ENCODE assay signal across 8 cellular contexts in the genomic region with DNA sequence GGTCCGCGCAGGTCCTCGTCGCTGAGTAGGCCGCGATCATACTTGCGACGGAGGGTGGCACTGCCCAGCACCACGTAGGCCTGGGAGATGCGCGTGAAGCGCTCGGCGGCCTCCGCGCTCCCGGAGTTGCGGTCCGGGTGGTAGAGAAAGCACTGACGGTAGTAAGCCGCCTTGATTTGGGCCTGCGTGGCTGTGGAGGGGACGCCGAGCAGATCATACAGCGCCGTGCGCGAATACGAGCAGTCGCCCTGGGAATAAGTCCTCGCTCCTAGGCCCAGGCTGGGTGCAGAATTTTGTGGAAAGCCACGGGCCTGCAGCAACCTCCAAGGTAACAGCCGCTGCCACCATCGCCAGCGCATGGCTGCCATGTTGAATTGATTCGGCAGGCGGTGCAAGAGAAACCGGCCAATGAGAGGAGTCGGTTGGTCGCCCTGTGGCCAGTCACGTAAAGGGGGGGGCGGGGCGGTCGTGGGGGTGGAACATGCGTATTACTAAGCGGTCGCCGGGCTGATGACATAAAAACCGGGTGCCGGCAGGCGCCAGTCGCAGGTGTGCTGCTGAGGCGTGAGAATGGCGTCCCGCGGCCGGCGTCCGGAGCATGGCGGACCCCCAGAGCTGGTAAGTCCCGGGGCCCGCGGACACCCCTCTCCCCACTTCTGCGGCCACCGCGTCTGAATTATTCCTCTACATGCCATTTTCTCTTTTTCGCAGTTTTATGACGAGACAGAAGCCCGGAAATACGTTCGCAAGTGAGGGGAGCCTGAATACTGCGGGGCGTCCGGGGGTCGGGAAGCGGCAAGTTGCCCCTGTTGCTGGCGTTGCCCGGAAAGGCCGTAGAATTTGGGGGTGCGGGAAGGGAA. TPM values are rescaled to one million over a fixed set of nuclear protein-coding genes. Genes with fewer than 3 reads are reported as not detected.
DNase-seq lines count a peak whose midpoint lies in the region; ATAC-seq and TF ChIP-seq lines count a peak whose summit lies in the region.

A gene with protein sequence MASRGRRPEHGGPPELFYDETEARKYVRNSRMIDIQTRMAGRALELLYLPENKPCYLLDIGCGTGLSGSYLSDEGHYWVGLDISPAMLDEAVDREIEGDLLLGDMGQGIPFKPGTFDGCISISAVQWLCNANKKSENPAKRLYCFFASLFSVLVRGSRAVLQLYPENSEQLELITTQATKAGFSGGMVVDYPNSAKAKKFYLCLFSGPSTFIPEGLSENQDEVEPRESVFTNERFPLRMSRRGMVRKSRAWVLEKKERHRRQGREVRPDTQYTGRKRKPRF (plus strand): TSS at position 542 of the 860 bp plus-strand sequence. CDS start 29 bp downstream, at position 571.
Gene DNAJC30, minus strand, starts transcription at position 398 of the 860 bp plus-strand sequence. Its CDS starts 30 bp downstream, at position 368.

- peak within 1 kb of the TSS; percentile 83 to 99 for H3K4me3 ChIP-seq in right atrium auricular region
- H3K4me3 ChIP-seq in vagina: peak within 1 kb of the TSS; percentile 74 to 98

- TF ChIP-seq CTCF in right atrium auricular region (IDR thresholded peaks at IDR 0.05) (no peak), vagina (IDR thresholded peaks at IDR 0.05) (peak in 1 of 3 experiments; percentile 21)

- peaks cover 22% of the 10 kb centered on the region for H3K4me1 Mint-ChIP-seq in T-helper 1 cell treated with Interleukin-12 subunit alpha and Interleukin-12 subunit beta and Interleukin-4 antibody, amounts not matched to agents 30 μg/mL and 1 μg/mL, for 36 hours (ENCODE audit: low read depth)

- peak within 1 kb of the TSS; percentile 81 to 86 for H3K27ac ChIP-seq in right atrium auricular region
- H3K27ac ChIP-seq in vagina: peak within 1 kb of the TSS; percentile 70

- ATAC-seq in GM18498 (IDR thresholded peaks at IDR 0.05; ENCODE audit: unreplicated experiment) (peak; percentile 89), HG02885 (IDR thresholded peaks at IDR 0.05; ENCODE audit: poor library complexity, unreplicated experiment) (peak; percentile 93)

- H3K27me3 ChIP-seq in right atrium auricular region (no peaks in the 10 kb centered on the region), vagina (no peaks in the 10 kb centered on the region)

- peaks cover 16% of the 10 kb centered on the region for H3K36me3 Mint-ChIP-seq in T-helper 1 cell treated with Interleukin-12 subunit alpha and Interleukin-12 subunit beta and Interleukin-4 antibody, amounts not matched to agents 30 μg/mL and 1 μg/mL, for 36 hours (ENCODE audit: low read depth)

- H3K4me1 ChIP-seq in right atrium auricular region (peaks cover 0 to 47% of the 10 kb centered on the region in 2 donors), vagina (peaks cover 55% of the 10 kb centered on the region)

- H3K9me3 ChIP-seq in right atrium auricular region (no peaks in the 10 kb centered on the region), vagina (no peaks in the 10 kb centered on the region)

- peak in 1 of 2 donors; percentile 14 for TF ChIP-seq POLR2A in vagina (IDR thresholded peaks at IDR 0.05)

- no peaks in the 10 kb centered on the region for H3K9me3 Mint-ChIP-seq in T-helper 1 cell treated with Interleukin-12 subunit alpha and Interleukin-12 subunit beta and Interleukin-4 antibody, amounts not matched to agents 30 μg/mL and 1 μg/mL, for 36 hours

- H3K27me3 Mint-ChIP-seq in T-helper 1 cell treated with Interleukin-12 subunit alpha and Interleukin-12 subunit beta and Interleukin-4 antibody, amounts not matched to agents 30 μg/mL and 1 μg/mL, for 36 hours (ENCODE audit: low read depth): no peaks in the 10 kb centered on the region

- peak; percentile 93 for DNase-seq in NCI-H1694 (lab: John Stamatoyannopoulos, UW)
- DNase-seq in amygdala (lab: John Stamatoyannopoulos, UW): peak; percentile 66 to 96 (median 93)
- DNase-seq in right atrium auricular region (ENCODE audit: low spot score): peak; percentile 98
- DNase-seq in pulmonary artery endothelial cell (ENCODE audit: low read depth, low spot score): peak; percentile 85
- DNase-seq in vagina (ENCODE audit: extremely low spot score in 2 of 2): peak in 1 of 2 donors; percentile 98

- intact Hi-C loops in vagina (cut with DNase I): no loop called here

- H3K36me3 ChIP-seq in right atrium auricular region (peaks cover 17% of the 10 kb centered on the region), vagina (peaks cover 0 to 14% of the 10 kb centered on the region in 2 donors)

- H3K27ac Mint-ChIP-seq in T-helper 1 cell treated with Interleukin-12 subunit alpha and Interleukin-12 subunit beta and Interleukin-4 antibody, amounts not matched to agents 30 μg/mL and 1 μg/mL, for 36 hours: peak within 1 kb of the TSS; percentile 97

- H3K4me3 Mint-ChIP-seq in T-helper 1 cell treated with Interleukin-12 subunit alpha and Interleukin-12 subunit beta and Interleukin-4 antibody, amounts not matched to agents 30 μg/mL and 1 μg/mL, for 36 hours: peak within 1 kb of the TSS; percentile 99

RNA-seq across cellular contexts. Expression of the first gene that starts in this region (rescaled TPM):
- total RNA-seq in right atrium auricular region: 10 to 100 TPM; 58.9 to 60.9 TPM
- 52.1 and 70.5 TPM in 2 replicates for total RNA-seq in pulmonary artery endothelial cell
- 49.8 TPM for total RNA-seq in vagina

RNA-seq across cellular contexts. Expression of gene DNAJC30, which starts in this region (rescaled TPM):
- 10 to 100 TPM in 1 of 2 donors, 1 to 10 TPM in 1; 6.3 to 12.9 TPM for total RNA-seq in right atrium auricular region
- total RNA-seq in pulmonary artery endothelial cell: 1.9 and 2.7 TPM in 2 replicates
- 7.1 TPM for total RNA-seq in vagina
